In the genomic region with DNA sequence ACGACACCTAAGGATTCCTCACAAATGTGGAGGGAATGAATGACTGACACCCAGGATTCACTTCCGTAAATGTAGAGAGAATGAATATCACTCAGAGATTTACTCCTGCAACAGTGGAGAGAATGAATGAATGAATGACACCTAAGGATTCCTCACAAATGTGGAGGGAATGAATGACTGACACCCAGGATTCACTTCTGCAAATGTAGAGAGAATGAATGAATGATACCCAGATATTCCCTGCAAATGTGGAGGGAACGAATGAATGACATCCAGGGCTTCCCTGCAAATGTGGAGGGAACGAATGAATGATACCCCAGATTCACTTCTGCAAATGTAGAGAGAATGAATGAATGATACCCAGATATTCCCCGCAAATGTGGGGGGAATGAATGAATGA, we compare ENCODE assay signal across 1 cellular context. TPM values are rescaled to one million over a fixed set of nuclear protein-coding genes. Genes with fewer than 3 reads are reported as not detected.
"Had no signal": no experiment of that assay in that cellular context is flagged by ENCODE, and none has a peak within 500 bp of the region (broad histone marks: within the 10 kb centered on the region; RNA-seq: fewer than 3 reads in every experiment).

No MANE protein-coding gene starts in this region.

RNA-seq across cellular contexts. Expression of gene P2RY8, which starts 47.6 kb away (rescaled TPM):
- total RNA-seq: foreskin keratinocyte had no signal
- polyA plus RNA-seq: foreskin keratinocyte had no signal
